In genomic region chr10:100725869-100726426, GRCh38 we compare ENCODE assay signal across 3 cellular contexts.
TF ChIP-seq lines count a peak whose summit lies in the region.

No MANE protein-coding gene starts in this region.

TF ChIP-seq in SK-N-SH, 30 proteins besides CTCF, POLR2A, EP300 and RAD21:
- no peak for TF ChIP-seq FOXM1 (IDR thresholded peaks at IDR 0.05; ENCODE audit: low read depth)
- TF ChIP-seq ZBTB33 (IDR thresholded peaks at IDR 0.05; ENCODE audit: borderline replicate concordance, low read depth), result no peak
- TF ChIP-seq REST (IDR thresholded peaks at IDR 0.05; ENCODE audit: low read depth, low read length), result no peak
- no peak for TF ChIP-seq SIN3A (IDR thresholded peaks at IDR 0.05; ENCODE audit: borderline replicate concordance, low read depth, low read length)
- TF ChIP-seq TEAD4 (IDR thresholded peaks at IDR 0.05; ENCODE audit: borderline replicate concordance, insufficient read depth), result no peak
- no peak for TF ChIP-seq GABPA (IDR thresholded peaks at IDR 0.05; ENCODE audit: low read depth)
- no peak for TF ChIP-seq IRF3 (IDR thresholded peaks at IDR 0.05; ENCODE audit: low read depth, low read length)

TF ChIP-seq in SK-N-SH treated with all-trans-retinoic acid at 6 μM for 48 hours, 23 proteins besides CTCF, POLR2A, EP300 and RAD21:
- TF ChIP-seq CSRNP3 (CRISPR knock-in tag; IDR thresholded peaks at IDR 0.05) (no peak), CREB5 (CRISPR knock-in tag; IDR thresholded peaks at IDR 0.05; ENCODE audit: low read depth) (no peak), ZNF565 (CRISPR knock-in tag; conservative IDR thresholded peaks at IDR 0.05; ENCODE audit: low read depth) (no peak), TOX (CRISPR knock-in tag; IDR thresholded peaks at IDR 0.05; ENCODE audit: borderline replicate concordance) (no peak), ZNF8 (CRISPR knock-in tag; IDR thresholded peaks at IDR 0.05) (no peak), GLIS3 (CRISPR knock-in tag; IDR thresholded peaks at IDR 0.05) (no peak), TSHZ2 (CRISPR knock-in tag; IDR thresholded peaks at IDR 0.05) (no peak), ZNF70 (CRISPR knock-in tag; IDR thresholded peaks at IDR 0.05) (no peak), RARB (CRISPR knock-in tag; IDR thresholded peaks at IDR 0.05) (no peak), ZFP3 (CRISPR knock-in tag; IDR thresholded peaks at IDR 0.05) (no peak), ZC3H10 (CRISPR knock-in tag; IDR thresholded peaks at IDR 0.05) (no peak)
TF ChIP-seq in SK-N-SH treated with all-trans-retinoic acid at 6 μM for 48 hours: peak in this region for 0.

TF ChIP-seq in H1, 55 proteins besides CTCF, POLR2A, EP300 and RAD21:
- TF ChIP-seq SP4 (IDR thresholded peaks at IDR 0.05; ENCODE audit: low read length) (no peak), SAP30 (IDR thresholded peaks at IDR 0.05; ENCODE audit: insufficient read depth, insufficient replicate concordance, low read length) (no peak), NANOG (IDR thresholded peaks at IDR 0.05; ENCODE audit: insufficient read depth, low read depth, low read length, poor library complexity, severe bottlenecking) (no peak), KDM4A (IDR thresholded peaks at IDR 0.05; ENCODE audit: low read depth, low read length, severe bottlenecking) (no peak), E2F6 (IDR thresholded peaks at IDR 0.05) (no peak), SUZ12 (IDR thresholded peaks at IDR 0.05; ENCODE audit: low read length) (no peak), TAF1 (IDR thresholded peaks at IDR 0.05; ENCODE audit: low read depth, low read length) (no peak), ASH2L (IDR thresholded peaks at IDR 0.05; ENCODE audit: low read length) (no peak), CHD1 (IDR thresholded peaks at IDR 0.05; ENCODE audit: low read depth, low read length) (no peak), SRF (IDR thresholded peaks at IDR 0.05; ENCODE audit: low read depth, low read length) (no peak), MAX (IDR thresholded peaks at IDR 0.05) (no peak), HDAC6 (IDR thresholded peaks at IDR 0.05; ENCODE audit: low read depth, low read length) (no peak)
TF ChIP-seq in H1: peak in this region for 0.
